ENCODE assay signal across 1 cellular context in the genomic region with DNA sequence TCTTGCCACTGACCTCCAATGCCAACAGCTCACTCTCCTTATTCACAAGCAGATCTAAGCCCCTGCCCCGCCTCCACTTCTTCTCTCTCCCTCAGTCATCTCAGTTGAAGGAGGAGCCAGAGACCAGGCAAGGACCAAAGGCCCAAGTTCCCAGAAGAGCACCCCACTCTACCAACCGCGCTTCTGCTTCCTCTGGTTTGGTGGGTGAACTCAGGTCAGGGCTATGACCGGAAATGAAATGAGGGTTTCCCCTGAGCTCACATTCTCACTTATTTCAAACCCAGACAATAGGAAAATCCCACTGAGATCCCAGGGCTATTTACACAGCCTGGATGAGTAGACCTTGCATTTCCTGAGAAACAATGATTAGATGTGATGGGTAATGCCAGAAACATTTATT.
TF ChIP-seq lines count a peak whose summit lies in the region.

No MANE protein-coding gene starts in this region.

TF ChIP-seq in H1, 55 proteins besides CTCF, POLR2A, EP300 and RAD21:
- no peak for TF ChIP-seq PHF8 (conservative IDR thresholded peaks at IDR 0.05; ENCODE audit: low read depth, low read length)
- TF ChIP-seq, protein P1, sequence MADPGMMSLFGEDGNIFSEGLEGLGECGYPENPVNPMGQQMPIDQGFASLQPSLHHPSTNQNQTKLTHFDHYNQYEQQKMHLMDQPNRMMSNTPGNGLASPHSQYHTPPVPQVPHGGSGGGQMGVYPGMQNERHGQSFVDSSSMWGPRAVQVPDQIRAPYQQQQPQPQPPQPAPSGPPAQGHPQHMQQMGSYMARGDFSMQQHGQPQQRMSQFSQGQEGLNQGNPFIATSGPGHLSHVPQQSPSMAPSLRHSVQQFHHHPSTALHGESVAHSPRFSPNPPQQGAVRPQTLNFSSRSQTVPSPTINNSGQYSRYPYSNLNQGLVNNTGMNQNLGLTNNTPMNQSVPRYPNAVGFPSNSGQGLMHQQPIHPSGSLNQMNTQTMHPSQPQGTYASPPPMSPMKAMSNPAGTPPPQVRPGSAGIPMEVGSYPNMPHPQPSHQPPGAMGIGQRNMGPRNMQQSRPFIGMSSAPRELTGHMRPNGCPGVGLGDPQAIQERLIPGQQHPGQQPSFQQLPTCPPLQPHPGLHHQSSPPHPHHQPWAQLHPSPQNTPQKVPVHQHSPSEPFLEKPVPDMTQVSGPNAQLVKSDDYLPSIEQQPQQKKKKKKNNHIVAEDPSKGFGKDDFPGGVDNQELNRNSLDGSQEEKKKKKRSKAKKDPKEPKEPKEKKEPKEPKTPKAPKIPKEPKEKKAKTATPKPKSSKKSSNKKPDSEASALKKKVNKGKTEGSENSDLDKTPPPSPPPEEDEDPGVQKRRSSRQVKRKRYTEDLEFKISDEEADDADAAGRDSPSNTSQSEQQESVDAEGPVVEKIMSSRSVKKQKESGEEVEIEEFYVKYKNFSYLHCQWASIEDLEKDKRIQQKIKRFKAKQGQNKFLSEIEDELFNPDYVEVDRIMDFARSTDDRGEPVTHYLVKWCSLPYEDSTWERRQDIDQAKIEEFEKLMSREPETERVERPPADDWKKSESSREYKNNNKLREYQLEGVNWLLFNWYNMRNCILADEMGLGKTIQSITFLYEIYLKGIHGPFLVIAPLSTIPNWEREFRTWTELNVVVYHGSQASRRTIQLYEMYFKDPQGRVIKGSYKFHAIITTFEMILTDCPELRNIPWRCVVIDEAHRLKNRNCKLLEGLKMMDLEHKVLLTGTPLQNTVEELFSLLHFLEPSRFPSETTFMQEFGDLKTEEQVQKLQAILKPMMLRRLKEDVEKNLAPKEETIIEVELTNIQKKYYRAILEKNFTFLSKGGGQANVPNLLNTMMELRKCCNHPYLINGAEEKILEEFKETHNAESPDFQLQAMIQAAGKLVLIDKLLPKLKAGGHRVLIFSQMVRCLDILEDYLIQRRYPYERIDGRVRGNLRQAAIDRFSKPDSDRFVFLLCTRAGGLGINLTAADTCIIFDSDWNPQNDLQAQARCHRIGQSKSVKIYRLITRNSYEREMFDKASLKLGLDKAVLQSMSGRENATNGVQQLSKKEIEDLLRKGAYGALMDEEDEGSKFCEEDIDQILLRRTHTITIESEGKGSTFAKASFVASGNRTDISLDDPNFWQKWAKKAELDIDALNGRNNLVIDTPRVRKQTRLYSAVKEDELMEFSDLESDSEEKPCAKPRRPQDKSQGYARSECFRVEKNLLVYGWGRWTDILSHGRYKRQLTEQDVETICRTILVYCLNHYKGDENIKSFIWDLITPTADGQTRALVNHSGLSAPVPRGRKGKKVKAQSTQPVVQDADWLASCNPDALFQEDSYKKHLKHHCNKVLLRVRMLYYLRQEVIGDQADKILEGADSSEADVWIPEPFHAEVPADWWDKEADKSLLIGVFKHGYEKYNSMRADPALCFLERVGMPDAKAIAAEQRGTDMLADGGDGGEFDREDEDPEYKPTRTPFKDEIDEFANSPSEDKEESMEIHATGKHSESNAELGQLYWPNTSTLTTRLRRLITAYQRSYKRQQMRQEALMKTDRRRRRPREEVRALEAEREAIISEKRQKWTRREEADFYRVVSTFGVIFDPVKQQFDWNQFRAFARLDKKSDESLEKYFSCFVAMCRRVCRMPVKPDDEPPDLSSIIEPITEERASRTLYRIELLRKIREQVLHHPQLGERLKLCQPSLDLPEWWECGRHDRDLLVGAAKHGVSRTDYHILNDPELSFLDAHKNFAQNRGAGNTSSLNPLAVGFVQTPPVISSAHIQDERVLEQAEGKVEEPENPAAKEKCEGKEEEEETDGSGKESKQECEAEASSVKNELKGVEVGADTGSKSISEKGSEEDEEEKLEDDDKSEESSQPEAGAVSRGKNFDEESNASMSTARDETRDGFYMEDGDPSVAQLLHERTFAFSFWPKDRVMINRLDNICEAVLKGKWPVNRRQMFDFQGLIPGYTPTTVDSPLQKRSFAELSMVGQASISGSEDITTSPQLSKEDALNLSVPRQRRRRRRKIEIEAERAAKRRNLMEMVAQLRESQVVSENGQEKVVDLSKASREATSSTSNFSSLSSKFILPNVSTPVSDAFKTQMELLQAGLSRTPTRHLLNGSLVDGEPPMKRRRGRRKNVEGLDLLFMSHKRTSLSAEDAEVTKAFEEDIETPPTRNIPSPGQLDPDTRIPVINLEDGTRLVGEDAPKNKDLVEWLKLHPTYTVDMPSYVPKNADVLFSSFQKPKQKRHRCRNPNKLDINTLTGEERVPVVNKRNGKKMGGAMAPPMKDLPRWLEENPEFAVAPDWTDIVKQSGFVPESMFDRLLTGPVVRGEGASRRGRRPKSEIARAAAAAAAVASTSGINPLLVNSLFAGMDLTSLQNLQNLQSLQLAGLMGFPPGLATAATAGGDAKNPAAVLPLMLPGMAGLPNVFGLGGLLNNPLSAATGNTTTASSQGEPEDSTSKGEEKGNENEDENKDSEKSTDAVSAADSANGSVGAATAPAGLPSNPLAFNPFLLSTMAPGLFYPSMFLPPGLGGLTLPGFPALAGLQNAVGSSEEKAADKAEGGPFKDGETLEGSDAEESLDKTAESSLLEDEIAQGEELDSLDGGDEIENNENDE (IDR thresholded peaks at IDR 0.05; ENCODE audit: insufficient replicate concordance, low read length): no peak
- TF ChIP-seq JUN (IDR thresholded peaks at IDR 0.05; ENCODE audit: low read depth, low read length): no peak
- no peak for TF ChIP-seq CREB1 (IDR thresholded peaks at IDR 0.05)
- TF ChIP-seq ASH2L (IDR thresholded peaks at IDR 0.05; ENCODE audit: low read length): no peak
- TF ChIP-seq ZNF274 (IDR thresholded peaks at IDR 0.05; ENCODE audit: borderline replicate concordance, extremely low read depth, low read length): no peak
- no peak for TF ChIP-seq TEAD4 (IDR thresholded peaks at IDR 0.05; ENCODE audit: low read depth, low read length)
- TF ChIP-seq, protein P2, sequence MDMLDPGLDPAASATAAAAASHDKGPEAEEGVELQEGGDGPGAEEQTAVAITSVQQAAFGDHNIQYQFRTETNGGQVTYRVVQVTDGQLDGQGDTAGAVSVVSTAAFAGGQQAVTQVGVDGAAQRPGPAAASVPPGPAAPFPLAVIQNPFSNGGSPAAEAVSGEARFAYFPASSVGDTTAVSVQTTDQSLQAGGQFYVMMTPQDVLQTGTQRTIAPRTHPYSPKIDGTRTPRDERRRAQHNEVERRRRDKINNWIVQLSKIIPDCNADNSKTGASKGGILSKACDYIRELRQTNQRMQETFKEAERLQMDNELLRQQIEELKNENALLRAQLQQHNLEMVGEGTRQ (IDR thresholded peaks at IDR 0.05; ENCODE audit: low read length): no peak
- no peak for TF ChIP-seq FOSL1 (IDR thresholded peaks at IDR 0.05; ENCODE audit: insufficient read depth, low read depth, low read length)
- no peak for TF ChIP-seq CBX8 (IDR thresholded peaks at IDR 0.05; ENCODE audit: borderline replicate concordance, low read depth, low read length)
- no peak for TF ChIP-seq GTF2F1 (IDR thresholded peaks at IDR 0.05; ENCODE audit: borderline replicate concordance, low read depth, low read length)
- TF ChIP-seq BRCA1 (IDR thresholded peaks at IDR 0.05; ENCODE audit: low read depth, low read length): no peak
- no peak for TF ChIP-seq GABPA (IDR thresholded peaks at IDR 0.05; ENCODE audit: borderline replicate concordance, insufficient read depth, low read length)
